1 cellular context compared by ENCODE assay signal in the genomic region with DNA sequence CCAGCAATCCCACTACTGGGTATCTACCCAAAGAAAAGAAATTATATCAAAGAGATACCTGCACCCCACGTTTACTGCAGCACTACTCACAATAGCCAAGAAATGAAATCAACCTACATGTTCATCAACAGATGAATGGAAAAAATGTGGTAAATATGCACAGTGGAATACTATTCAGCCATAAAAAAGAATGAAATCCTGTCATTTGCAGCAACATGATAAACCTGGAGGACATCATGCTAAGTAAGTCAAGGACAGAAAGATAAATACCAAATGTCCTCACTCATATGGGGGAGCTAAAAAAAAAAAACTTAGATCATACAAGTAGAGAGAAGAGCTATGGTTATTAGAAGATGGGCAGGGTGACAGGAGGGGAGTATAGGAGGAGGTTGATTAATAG.
TF ChIP-seq lines count a peak whose summit lies in the region.

No MANE protein-coding gene starts in this region.

TF ChIP-seq in HEK293, 187 proteins besides CTCF, POLR2A, EP300 and RAD21:
- TF ChIP-seq ZIC2 (tag by site-specific recombination; IDR thresholded peaks at IDR 0.05) = no peak
- TF ChIP-seq ZNF146 (tag by site-specific recombination; IDR thresholded peaks at IDR 0.05) = peak; percentile 81
